ENCODE assay signal across 1 cellular context in the genomic region with DNA sequence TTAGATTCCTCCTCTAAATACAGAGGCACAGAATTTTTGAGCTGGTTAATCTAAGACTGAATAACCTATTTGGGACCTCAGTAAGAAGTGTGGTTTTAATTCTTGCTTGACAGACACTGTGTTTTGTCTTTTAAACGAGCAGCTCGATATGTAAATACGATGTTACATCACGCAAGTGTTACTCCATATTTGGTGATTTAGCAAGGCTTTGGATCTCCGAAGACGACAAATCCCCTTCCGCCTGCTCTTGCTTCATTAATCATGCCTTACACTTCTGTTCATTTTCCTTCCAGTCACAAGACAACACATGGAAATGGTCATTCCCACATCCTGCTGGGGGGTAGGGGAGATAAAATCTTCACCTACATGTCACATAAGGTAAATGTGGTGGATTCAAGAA.
TF ChIP-seq lines count a peak whose summit lies in the region.

No MANE protein-coding gene starts in this region.

TF ChIP-seq in GM23338, 12 proteins besides CTCF, POLR2A, EP300 and RAD21 (continued from another document):
- TF ChIP-seq ZNF331 (CRISPR knock-in tag; IDR thresholded peaks at IDR 0.05; ENCODE audit: low read depth), result no peak
